Comparison of ENCODE assay signal across 16 cellular contexts in the genomic region with DNA sequence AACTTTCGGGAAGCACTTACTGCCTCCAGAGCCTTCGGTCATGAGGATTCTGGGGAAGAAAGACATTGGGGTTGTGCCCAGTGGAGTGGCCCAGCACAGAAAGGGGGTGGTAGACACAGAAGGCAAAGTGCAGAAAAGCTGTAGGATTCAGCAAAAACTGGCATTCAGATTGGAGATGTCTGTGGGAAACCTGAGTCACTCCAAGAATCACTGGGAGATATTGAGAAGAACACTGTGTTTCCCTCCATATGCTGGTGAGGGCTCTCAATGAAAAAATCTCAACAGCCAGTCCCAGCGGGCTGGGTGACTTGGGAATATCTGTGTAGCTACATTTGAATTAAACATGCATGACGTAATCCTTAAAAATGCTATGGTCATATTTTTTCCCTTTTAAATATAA.
"Had no signal": no experiment of that assay in that cellular context is flagged by ENCODE, and none has a peak within 500 bp of the region (broad histone marks: within the 10 kb centered on the region; RNA-seq: fewer than 3 reads in every experiment).

No MANE protein-coding gene starts in this region.

- ATAC-seq: body of pancreas; left lung; stimulated activated naive CD8-positive, alpha-beta T cell treated with anti-CD3 and anti-CD28 coated beads, Interleukin-15, amount 100 ng/mL, for 72 hours had no signal

- H3K9me3 ChIP-seq: adrenal gland, body of pancreas, left lung, thoracic aorta had no signal

- H3K36me3 ChIP-seq: adrenal gland, left lung, ovary, thoracic aorta had no signal

- DNase-seq: activated CD4-positive, alpha-beta T cell treated with anti-CD3 and anti-CD28 coated beads for 48 hours; activated CD8-positive, alpha-beta memory T cell treated with anti-CD3 and anti-CD28 coated beads for 24 hours; activated naive CD4-positive, alpha-beta T cell treated with anti-CD3 and anti-CD28 coated beads, Interleukin-2, amount 10 ng/mL, durations not matched to agents 7 days and 5 days; activated T-cell treated with anti-CD3 and anti-CD28 coated beads for 4 hours; adrenal gland; body of pancreas; endodermal cell; erythroblast; foreskin fibroblast; left lung; ovary; stimulated activated CD4-positive, alpha-beta T cell treated with anti-CD3 and anti-CD28 coated beads, Interleukin-15, amount 100 ng/mL, for 24 hours; stimulated activated CD4-positive, alpha-beta T cell treated with anti-CD3 and anti-CD28 coated beads, Interleukin-4, amount 100 ng/mL, for 24 hours; stimulated activated naive CD8-positive, alpha-beta T cell treated with anti-CD3 and anti-CD28 coated beads, Interleukin-15, amount 100 ng/mL, for 72 hours; T-helper 1 cell had no signal

- H3K4me1 ChIP-seq: adrenal gland, body of pancreas, left lung had no signal

- H3K27me3 ChIP-seq: adrenal gland, body of pancreas, ovary had no signal

- H3K27ac ChIP-seq: adrenal gland, body of pancreas, left lung, ovary, thoracic aorta had no signal

- H3K4me3 ChIP-seq: adrenal gland, body of pancreas, left lung, ovary, thoracic aorta had no signal
